8 cellular contexts compared by ENCODE assay signal in the genomic region with DNA sequence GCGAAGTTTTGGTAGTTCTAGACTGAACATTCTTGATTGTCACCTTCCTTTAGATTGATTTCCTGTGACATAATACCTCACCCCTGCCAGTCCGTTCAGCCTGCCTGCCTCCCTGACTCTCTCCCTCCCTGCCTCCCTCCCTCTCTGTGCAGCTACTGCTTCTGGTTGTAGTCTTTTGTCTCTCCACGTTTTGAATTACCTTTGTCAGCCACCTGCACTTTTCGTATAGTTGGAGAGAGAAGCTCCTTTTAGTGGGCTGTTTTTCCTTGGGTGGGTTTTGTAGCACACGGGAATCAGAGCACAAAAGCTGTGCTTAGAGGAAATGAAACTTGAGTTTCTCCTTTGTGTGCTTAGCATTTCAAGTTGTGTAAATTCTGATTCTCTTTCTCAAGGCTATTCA. TPM values are rescaled to one million over a fixed set of nuclear protein-coding genes. Genes with fewer than 3 reads are reported as not detected.
DNase-seq lines count a peak whose midpoint lies in the region; ATAC-seq and TF ChIP-seq lines count a peak whose summit lies in the region.

No MANE protein-coding gene starts in this region.

- TF ChIP-seq CTCF in upper lobe of left lung (IDR thresholded peaks at IDR 0.05): no peak

- 26 to 30% methylated on average over 5 of the region's 5 CpGs for WGBS in upper lobe of left lung, 2 donors

- H3K4me1 Mint-ChIP-seq in activated naive CD4-positive, alpha-beta T cell treated with anti-CD3 and anti-CD28 coated beads, Interleukin-2, amount 10 ng/mL, durations not matched to agents 7 days and 5 days: peaks cover 34% of the 10 kb centered on the region
- H3K4me1 Mint-ChIP-seq in activated CD8-positive, alpha-beta T cell treated with anti-CD3 and anti-CD28 coated beads, Interleukin-2, amount 10 ng/mL, durations not matched to agents 7 days and 5 days (ENCODE audit: low read depth): peaks cover 23% of the 10 kb centered on the region

- peak overlapping the region; percentile 89 for H3K27ac Mint-ChIP-seq in activated naive CD4-positive, alpha-beta T cell treated with anti-CD3 and anti-CD28 coated beads, Interleukin-2, amount 10 ng/mL, durations not matched to agents 7 days and 5 days
- peak overlapping the region; percentile 72 for H3K27ac Mint-ChIP-seq in activated CD8-positive, alpha-beta T cell treated with anti-CD3 and anti-CD28 coated beads, Interleukin-2, amount 10 ng/mL, durations not matched to agents 7 days and 5 days

- peaks cover 54% of the 10 kb centered on the region for H3K36me3 Mint-ChIP-seq in activated naive CD4-positive, alpha-beta T cell treated with anti-CD3 and anti-CD28 coated beads, Interleukin-2, amount 10 ng/mL, durations not matched to agents 7 days and 5 days
- H3K36me3 Mint-ChIP-seq in activated CD8-positive, alpha-beta T cell treated with anti-CD3 and anti-CD28 coated beads, Interleukin-2, amount 10 ng/mL, durations not matched to agents 7 days and 5 days (ENCODE audit: low read depth): peaks cover 52% of the 10 kb centered on the region

- TF ChIP-seq EP300 in upper lobe of left lung (IDR thresholded peaks at IDR 0.05): no peak

- DNase-seq in activated naive CD4-positive, alpha-beta T cell treated with anti-CD3 and anti-CD28 coated beads, Interleukin-2, amount 10 ng/mL, durations not matched to agents 7 days and 5 days: peak; percentile 66
- no peak for DNase-seq in activated naive CD4-positive, alpha-beta T cell treated with Interleukin-2 at 50 U/mL for 16 hours
- DNase-seq in activated CD8-positive, alpha-beta T cell treated with anti-CD3 and anti-CD28 coated beads, Interleukin-2, amount 10 ng/mL, durations not matched to agents 7 days and 5 days: peak; percentile 62
- DNase-seq in upper lobe of left lung (peak in 1 of 2 donors; percentile 27), caudate nucleus (lab: John Stamatoyannopoulos, UW) (no peak), amygdala (lab: John Stamatoyannopoulos, UW) (no peak)

- peak overlapping the region; percentile 45 for H3K4me3 Mint-ChIP-seq in activated naive CD4-positive, alpha-beta T cell treated with anti-CD3 and anti-CD28 coated beads, Interleukin-2, amount 10 ng/mL, durations not matched to agents 7 days and 5 days
- H3K4me3 Mint-ChIP-seq in activated CD8-positive, alpha-beta T cell treated with anti-CD3 and anti-CD28 coated beads, Interleukin-2, amount 10 ng/mL, durations not matched to agents 7 days and 5 days: peak overlapping the region; percentile 23

- H3K4me3 ChIP-seq in upper lobe of left lung: no peak overlapping the region

- no peaks in the 10 kb centered on the region for H3K9me3 Mint-ChIP-seq in activated naive CD4-positive, alpha-beta T cell treated with anti-CD3 and anti-CD28 coated beads, Interleukin-2, amount 10 ng/mL, durations not matched to agents 7 days and 5 days
- H3K9me3 Mint-ChIP-seq in activated CD8-positive, alpha-beta T cell treated with anti-CD3 and anti-CD28 coated beads, Interleukin-2, amount 10 ng/mL, durations not matched to agents 7 days and 5 days (ENCODE audit: insufficient read depth): no peaks in the 10 kb centered on the region

- H3K36me3 ChIP-seq in upper lobe of left lung: peaks cover 0 to 27% (median 10%) of the 10 kb centered on the region in 4 donors

- peak overlapping the region; percentile 27 to 66 (median 45) for H3K27ac ChIP-seq in upper lobe of left lung
- H3K27ac ChIP-seq in caudate nucleus (ENCODE audit: low read depth, low read length): no peak overlapping the region

- no peaks in the 10 kb centered on the region for H3K27me3 ChIP-seq in upper lobe of left lung

- ATAC-seq in HG03045 (IDR thresholded peaks at IDR 0.05; ENCODE audit: unreplicated experiment) (peak; percentile 74), upper lobe of left lung (ENCODE audit: low FRiP score in 2 of 2) (peak in 1 of 2 donors; percentile 53), SK-N-SH treated with all-trans-retinoic acid at 6 μM for 48 hours (no peak)
- peak; percentile 96 for ATAC-seq in activated CD8-positive, alpha-beta T cell treated with anti-CD3 and anti-CD28 coated beads, Interleukin-2, amount 10 ng/mL, durations not matched to agents 7 days and 5 days

- CTCF ChIA-PET in activated naive CD4-positive, alpha-beta T cell treated with anti-CD3 and anti-CD28 coated beads, Interleukin-2, amount 10 ng/mL, durations not matched to agents 7 days and 5 days (lab: Charles Lee): no interaction called here
- CTCF ChIA-PET in activated CD8-positive, alpha-beta T cell treated with anti-CD3 and anti-CD28 coated beads, Interleukin-2, amount 10 ng/mL, durations not matched to agents 7 days and 5 days (lab: Charles Lee): interaction anchor here (1.0 to 1.1 kb wide), 2 partner anchors 11 to 34 kb away, joined by 3 read pairs; no protein-coding TSS in a partner anchor

- no peak for TF ChIP-seq POLR2A in upper lobe of left lung (IDR thresholded peaks at IDR 0.05)

- H3K4me1 ChIP-seq in upper lobe of left lung: peaks cover 4 to 11% (median 11%) of the 10 kb centered on the region in 4 donors

- no peaks in the 10 kb centered on the region for H3K27me3 Mint-ChIP-seq in activated naive CD4-positive, alpha-beta T cell treated with anti-CD3 and anti-CD28 coated beads, Interleukin-2, amount 10 ng/mL, durations not matched to agents 7 days and 5 days
- H3K27me3 Mint-ChIP-seq in activated CD8-positive, alpha-beta T cell treated with anti-CD3 and anti-CD28 coated beads, Interleukin-2, amount 10 ng/mL, durations not matched to agents 7 days and 5 days (ENCODE audit: low read depth): no peaks in the 10 kb centered on the region

- no peaks in the 10 kb centered on the region for H3K9me3 ChIP-seq in upper lobe of left lung

- POLR2A ChIA-PET in activated CD8-positive, alpha-beta T cell treated with anti-CD3 and anti-CD28 coated beads, Interleukin-2, amount 10 ng/mL, durations not matched to agents 7 days and 5 days (lab: Charles Lee): interaction anchor here (0.7 kb wide), 1 partner anchor 32 kb away, joined by 3 read pairs; a partner anchor contains a TSS

TF ChIP-seq in SK-N-SH treated with all-trans-retinoic acid at 6 μM for 48 hours, 23 proteins besides CTCF, POLR2A, EP300 and RAD21 (continues in another document):
- TF ChIP-seq SNAI2 (CRISPR knock-in tag; IDR thresholded peaks at IDR 0.05) (no peak), BACH2 (CRISPR knock-in tag; IDR thresholded peaks at IDR 0.05; ENCODE audit: borderline replicate concordance) (no peak), RARB (CRISPR knock-in tag; IDR thresholded peaks at IDR 0.05) (no peak), GLIS3 (CRISPR knock-in tag; IDR thresholded peaks at IDR 0.05) (no peak), CSDC2 (CRISPR knock-in tag; IDR thresholded peaks at IDR 0.05) (no peak), ISL1 (CRISPR knock-in tag; IDR thresholded peaks at IDR 0.05) (no peak), TCF4 (CRISPR knock-in tag; IDR thresholded peaks at IDR 0.05; ENCODE audit: borderline replicate concordance) (no peak), ESRRG (CRISPR knock-in tag; IDR thresholded peaks at IDR 0.05) (no peak), ZNF70 (CRISPR knock-in tag; IDR thresholded peaks at IDR 0.05) (no peak), ZC3H10 (CRISPR knock-in tag; IDR thresholded peaks at IDR 0.05) (no peak), ARNTL (CRISPR knock-in tag; IDR thresholded peaks at IDR 0.05; ENCODE audit: borderline replicate concordance, low read depth) (no peak)
- TF ChIP-seq, protein P1, sequence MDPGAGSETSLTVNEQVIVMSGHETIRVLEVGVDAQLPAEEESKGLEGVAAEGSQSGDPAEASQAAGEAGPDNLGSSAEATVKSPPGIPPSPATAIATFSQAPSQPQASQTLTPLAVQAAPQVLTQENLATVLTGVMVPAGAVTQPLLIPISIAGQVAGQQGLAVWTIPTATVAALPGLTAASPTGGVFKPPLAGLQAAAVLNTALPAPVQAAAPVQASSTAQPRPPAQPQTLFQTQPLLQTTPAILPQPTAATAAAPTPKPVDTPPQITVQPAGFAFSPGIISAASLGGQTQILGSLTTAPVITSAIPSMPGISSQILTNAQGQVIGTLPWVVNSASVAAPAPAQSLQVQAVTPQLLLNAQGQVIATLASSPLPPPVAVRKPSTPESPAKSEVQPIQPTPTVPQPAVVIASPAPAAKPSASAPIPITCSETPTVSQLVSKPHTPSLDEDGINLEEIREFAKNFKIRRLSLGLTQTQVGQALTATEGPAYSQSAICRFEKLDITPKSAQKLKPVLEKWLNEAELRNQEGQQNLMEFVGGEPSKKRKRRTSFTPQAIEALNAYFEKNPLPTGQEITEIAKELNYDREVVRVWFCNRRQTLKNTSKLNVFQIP (CRISPR knock-in tag; IDR thresholded peaks at IDR 0.05; ENCODE audit: borderline replicate concordance, low read depth): no peak
- TF ChIP-seq, protein P2, sequence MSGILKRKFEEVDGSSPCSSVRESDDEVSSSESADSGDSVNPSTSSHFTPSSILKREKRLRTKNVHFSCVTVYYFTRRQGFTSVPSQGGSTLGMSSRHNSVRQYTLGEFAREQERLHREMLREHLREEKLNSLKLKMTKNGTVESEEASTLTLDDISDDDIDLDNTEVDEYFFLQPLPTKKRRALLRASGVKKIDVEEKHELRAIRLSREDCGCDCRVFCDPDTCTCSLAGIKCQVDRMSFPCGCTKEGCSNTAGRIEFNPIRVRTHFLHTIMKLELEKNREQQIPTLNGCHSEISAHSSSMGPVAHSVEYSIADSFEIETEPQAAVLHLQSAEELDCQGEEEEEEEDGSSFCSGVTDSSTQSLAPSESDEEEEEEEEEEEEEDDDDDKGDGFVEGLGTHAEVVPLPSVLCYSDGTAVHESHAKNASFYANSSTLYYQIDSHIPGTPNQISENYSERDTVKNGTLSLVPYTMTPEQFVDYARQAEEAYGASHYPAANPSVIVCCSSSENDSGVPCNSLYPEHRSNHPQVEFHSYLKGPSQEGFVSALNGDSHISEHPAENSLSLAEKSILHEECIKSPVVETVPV (CRISPR knock-in tag; IDR thresholded peaks at IDR 0.05): no peak
- TF ChIP-seq, protein P3, sequence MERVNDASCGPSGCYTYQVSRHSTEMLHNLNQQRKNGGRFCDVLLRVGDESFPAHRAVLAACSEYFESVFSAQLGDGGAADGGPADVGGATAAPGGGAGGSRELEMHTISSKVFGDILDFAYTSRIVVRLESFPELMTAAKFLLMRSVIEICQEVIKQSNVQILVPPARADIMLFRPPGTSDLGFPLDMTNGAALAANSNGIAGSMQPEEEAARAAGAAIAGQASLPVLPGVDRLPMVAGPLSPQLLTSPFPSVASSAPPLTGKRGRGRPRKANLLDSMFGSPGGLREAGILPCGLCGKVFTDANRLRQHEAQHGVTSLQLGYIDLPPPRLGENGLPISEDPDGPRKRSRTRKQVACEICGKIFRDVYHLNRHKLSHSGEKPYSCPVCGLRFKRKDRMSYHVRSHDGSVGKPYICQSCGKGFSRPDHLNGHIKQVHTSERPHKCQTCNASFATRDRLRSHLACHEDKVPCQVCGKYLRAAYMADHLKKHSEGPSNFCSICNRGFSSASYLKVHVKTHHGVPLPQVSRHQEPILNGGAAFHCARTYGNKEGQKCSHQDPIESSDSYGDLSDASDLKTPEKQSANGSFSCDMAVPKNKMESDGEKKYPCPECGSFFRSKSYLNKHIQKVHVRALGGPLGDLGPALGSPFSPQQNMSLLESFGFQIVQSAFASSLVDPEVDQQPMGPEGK (CRISPR knock-in tag; IDR thresholded peaks at IDR 0.05; ENCODE audit: borderline replicate concordance): no peak

RNA-seq across cellular contexts. Expression of a gene that starts 32.6 kb away (rescaled TPM):
- 10 to 100 TPM; 47.4 to 51.6 TPM for total RNA-seq in activated CD8-positive, alpha-beta T cell treated with anti-CD3 and anti-CD28 coated beads, Interleukin-2, amount 10 ng/mL, durations not matched to agents 7 days and 5 days
- total RNA-seq in upper lobe of left lung: 100 to 1,000 TPM in 4 of 6 donors, 10 to 100 TPM in 2; 21.0 to 193 (median 125) TPM

Comparison
In these comparisons a context has a peak if more than half of its experiments do, and no peak if none do; other contexts are left out.
1. DNase-seq: peak in activated naive CD4-positive, alpha-beta T cell treated with anti-CD3 and anti-CD28 coated beads, Interleukin-2, amount 10 ng/mL, durations not matched to agents 7 days and 5 days (single experiment) and activated CD8-positive, alpha-beta T cell treated with anti-CD3 and anti-CD28 coated beads, Interleukin-2, amount 10 ng/mL, durations not matched to agents 7 days and 5 days (single experiment); none in activated naive CD4-positive, alpha-beta T cell treated with Interleukin-2 at 50 U/mL for 16 hours (single experiment), caudate nucleus (0 of 61) and amygdala (0 of 56).